In the genomic region with DNA sequence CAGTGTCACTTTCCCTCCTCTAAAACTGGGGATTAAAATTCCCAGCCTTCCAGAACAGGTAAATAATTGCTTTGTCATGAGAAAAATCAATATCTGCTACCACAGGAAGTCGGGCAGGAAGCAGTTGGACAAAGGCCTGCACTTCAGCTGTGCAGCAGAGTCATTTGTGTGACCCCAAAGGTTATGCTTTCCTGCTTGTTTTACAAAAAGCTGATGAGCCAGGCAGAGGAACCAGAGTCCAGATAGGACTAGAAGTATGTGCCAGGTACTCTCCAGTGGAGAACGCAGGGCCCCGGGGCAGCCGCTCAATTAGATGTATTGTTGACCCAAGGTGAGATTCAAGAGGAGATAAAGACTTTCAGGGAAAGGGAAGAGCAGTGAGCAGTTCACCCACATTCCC, we compare ENCODE assay signal across 1 cellular context.
A peak's percentile ranks its signal among the peaks of the same experiment; 100 is the strongest.
TF ChIP-seq lines count a peak whose summit lies in the region.

No MANE protein-coding gene starts in this region.

TF ChIP-seq in HepG2, 621 proteins besides CTCF, POLR2A, EP300 and RAD21 (continued from another document and continues in another):
- TF ChIP-seq, protein P1, sequence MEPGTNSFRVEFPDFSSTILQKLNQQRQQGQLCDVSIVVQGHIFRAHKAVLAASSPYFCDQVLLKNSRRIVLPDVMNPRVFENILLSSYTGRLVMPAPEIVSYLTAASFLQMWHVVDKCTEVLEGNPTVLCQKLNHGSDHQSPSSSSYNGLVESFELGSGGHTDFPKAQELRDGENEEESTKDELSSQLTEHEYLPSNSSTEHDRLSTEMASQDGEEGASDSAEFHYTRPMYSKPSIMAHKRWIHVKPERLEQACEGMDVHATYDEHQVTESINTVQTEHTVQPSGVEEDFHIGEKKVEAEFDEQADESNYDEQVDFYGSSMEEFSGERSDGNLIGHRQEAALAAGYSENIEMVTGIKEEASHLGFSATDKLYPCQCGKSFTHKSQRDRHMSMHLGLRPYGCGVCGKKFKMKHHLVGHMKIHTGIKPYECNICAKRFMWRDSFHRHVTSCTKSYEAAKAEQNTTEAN (CRISPR knock-in tag; conservative IDR thresholded peaks at IDR 0.05), result 0 out of 2 replicates have a peak, but pooled peaks have one; percentile 58
- peak; percentile 66; the same call in 1 of the 2 replicates for TF ChIP-seq ZMYM3 (CRISPR knock-in tag; IDR thresholded peaks at IDR 0.05)
- no peak for TF ChIP-seq MTF1 (CRISPR knock-in tag; IDR thresholded peaks at IDR 0.05)
- no peak for TF ChIP-seq PRMT3 (CRISPR knock-in tag; IDR thresholded peaks at IDR 0.05; ENCODE audit: borderline replicate concordance, low read depth)
- no peak for TF ChIP-seq ZNF326 (CRISPR knock-in tag; IDR thresholded peaks at IDR 0.05; ENCODE audit: borderline replicate concordance)
- no peak for TF ChIP-seq KAT7 (CRISPR knock-in tag; IDR thresholded peaks at IDR 0.05; ENCODE audit: borderline replicate concordance)
- no peak for TF ChIP-seq ZNF280B (CRISPR knock-in tag; IDR thresholded peaks at IDR 0.05; ENCODE audit: borderline replicate concordance)
- no peak for TF ChIP-seq RAD51 (IDR thresholded peaks at IDR 0.05; ENCODE audit: borderline replicate concordance)
- TF ChIP-seq CENPX (CRISPR knock-in tag; IDR thresholded peaks at IDR 0.05), result no peak
- TF ChIP-seq ZNF607 (CRISPR knock-in tag; IDR thresholded peaks at IDR 0.05; ENCODE audit: borderline replicate concordance), result no peak
- no peak for TF ChIP-seq ZNF44 (CRISPR knock-in tag; IDR thresholded peaks at IDR 0.05)
- TF ChIP-seq ZNF530 (CRISPR knock-in tag; IDR thresholded peaks at IDR 0.05; ENCODE audit: low read depth), result no peak
- TF ChIP-seq ZNF776 (CRISPR knock-in tag; IDR thresholded peaks at IDR 0.05), result no peak
- TF ChIP-seq NCOA5 (CRISPR knock-in tag; IDR thresholded peaks at IDR 0.05), result no peak
- no peak for TF ChIP-seq FIP1L1 (IDR thresholded peaks at IDR 0.05; ENCODE audit: borderline replicate concordance, insufficient read depth, low read depth, low read length)
- TF ChIP-seq JUN (CRISPR knock-in tag; IDR thresholded peaks at IDR 0.05), result no peak
- TF ChIP-seq, protein P2, sequence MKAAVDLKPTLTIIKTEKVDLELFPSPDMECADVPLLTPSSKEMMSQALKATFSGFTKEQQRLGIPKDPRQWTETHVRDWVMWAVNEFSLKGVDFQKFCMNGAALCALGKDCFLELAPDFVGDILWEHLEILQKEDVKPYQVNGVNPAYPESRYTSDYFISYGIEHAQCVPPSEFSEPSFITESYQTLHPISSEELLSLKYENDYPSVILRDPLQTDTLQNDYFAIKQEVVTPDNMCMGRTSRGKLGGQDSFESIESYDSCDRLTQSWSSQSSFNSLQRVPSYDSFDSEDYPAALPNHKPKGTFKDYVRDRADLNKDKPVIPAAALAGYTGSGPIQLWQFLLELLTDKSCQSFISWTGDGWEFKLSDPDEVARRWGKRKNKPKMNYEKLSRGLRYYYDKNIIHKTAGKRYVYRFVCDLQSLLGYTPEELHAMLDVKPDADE (CRISPR knock-in tag; IDR thresholded peaks at IDR 0.05), result no peak
- TF ChIP-seq IRF2 (CRISPR knock-in tag; IDR thresholded peaks at IDR 0.05), result peak; percentile 72; the same call in 1 of the 2 replicates
- peak; percentile 60; the same call in 1 of the 2 replicates for TF ChIP-seq THAP11 (CRISPR knock-in tag; IDR thresholded peaks at IDR 0.05)
- TF ChIP-seq, protein P3, sequence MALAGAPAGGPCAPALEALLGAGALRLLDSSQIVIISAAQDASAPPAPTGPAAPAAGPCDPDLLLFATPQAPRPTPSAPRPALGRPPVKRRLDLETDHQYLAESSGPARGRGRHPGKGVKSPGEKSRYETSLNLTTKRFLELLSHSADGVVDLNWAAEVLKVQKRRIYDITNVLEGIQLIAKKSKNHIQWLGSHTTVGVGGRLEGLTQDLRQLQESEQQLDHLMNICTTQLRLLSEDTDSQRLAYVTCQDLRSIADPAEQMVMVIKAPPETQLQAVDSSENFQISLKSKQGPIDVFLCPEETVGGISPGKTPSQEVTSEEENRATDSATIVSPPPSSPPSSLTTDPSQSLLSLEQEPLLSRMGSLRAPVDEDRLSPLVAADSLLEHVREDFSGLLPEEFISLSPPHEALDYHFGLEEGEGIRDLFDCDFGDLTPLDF (CRISPR knock-in tag; IDR thresholded peaks at IDR 0.05), result no peak
- no peak for TF ChIP-seq BRD4 (CRISPR knock-in tag; IDR thresholded peaks at IDR 0.05)
- no peak for TF ChIP-seq JUND (CRISPR knock-in tag; IDR thresholded peaks at IDR 0.05)
- no peak for TF ChIP-seq NFIB (CRISPR knock-in tag; IDR thresholded peaks at IDR 0.05; ENCODE audit: borderline replicate concordance)
- TF ChIP-seq, protein P4, sequence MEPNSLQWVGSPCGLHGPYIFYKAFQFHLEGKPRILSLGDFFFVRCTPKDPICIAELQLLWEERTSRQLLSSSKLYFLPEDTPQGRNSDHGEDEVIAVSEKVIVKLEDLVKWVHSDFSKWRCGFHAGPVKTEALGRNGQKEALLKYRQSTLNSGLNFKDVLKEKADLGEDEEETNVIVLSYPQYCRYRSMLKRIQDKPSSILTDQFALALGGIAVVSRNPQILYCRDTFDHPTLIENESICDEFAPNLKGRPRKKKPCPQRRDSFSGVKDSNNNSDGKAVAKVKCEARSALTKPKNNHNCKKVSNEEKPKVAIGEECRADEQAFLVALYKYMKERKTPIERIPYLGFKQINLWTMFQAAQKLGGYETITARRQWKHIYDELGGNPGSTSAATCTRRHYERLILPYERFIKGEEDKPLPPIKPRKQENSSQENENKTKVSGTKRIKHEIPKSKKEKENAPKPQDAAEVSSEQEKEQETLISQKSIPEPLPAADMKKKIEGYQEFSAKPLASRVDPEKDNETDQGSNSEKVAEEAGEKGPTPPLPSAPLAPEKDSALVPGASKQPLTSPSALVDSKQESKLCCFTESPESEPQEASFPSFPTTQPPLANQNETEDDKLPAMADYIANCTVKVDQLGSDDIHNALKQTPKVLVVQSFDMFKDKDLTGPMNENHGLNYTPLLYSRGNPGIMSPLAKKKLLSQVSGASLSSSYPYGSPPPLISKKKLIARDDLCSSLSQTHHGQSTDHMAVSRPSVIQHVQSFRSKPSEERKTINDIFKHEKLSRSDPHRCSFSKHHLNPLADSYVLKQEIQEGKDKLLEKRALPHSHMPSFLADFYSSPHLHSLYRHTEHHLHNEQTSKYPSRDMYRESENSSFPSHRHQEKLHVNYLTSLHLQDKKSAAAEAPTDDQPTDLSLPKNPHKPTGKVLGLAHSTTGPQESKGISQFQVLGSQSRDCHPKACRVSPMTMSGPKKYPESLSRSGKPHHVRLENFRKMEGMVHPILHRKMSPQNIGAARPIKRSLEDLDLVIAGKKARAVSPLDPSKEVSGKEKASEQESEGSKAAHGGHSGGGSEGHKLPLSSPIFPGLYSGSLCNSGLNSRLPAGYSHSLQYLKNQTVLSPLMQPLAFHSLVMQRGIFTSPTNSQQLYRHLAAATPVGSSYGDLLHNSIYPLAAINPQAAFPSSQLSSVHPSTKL (CRISPR knock-in tag; IDR thresholded peaks at IDR 0.05), result peak; percentile 96
- TF ChIP-seq SOX5 (CRISPR knock-in tag; IDR thresholded peaks at IDR 0.05; ENCODE audit: borderline replicate concordance), result peak; percentile 99
- TF ChIP-seq ATF1 (CRISPR knock-in tag; IDR thresholded peaks at IDR 0.05), result peak; percentile 69; the same call in 1 of the 2 replicates
- TF ChIP-seq HOXA7 (CRISPR knock-in tag; IDR thresholded peaks at IDR 0.05), result no peak
- peak; percentile 92 for TF ChIP-seq ERF (CRISPR knock-in tag; IDR thresholded peaks at IDR 0.05)
- 0 out of 2 replicates have a peak, but pooled peaks have one; percentile 32 for TF ChIP-seq HHEX (CRISPR knock-in tag; IDR thresholded peaks at IDR 0.05)
- no peak for TF ChIP-seq FOXA1 (IDR thresholded peaks at IDR 0.05)
- peak; percentile 50; the same call in 1 of the 2 replicates for TF ChIP-seq FOXA1 (CRISPR knock-in tag; IDR thresholded peaks at IDR 0.05)
- no peak for TF ChIP-seq CENPBD1 (CRISPR knock-in tag; IDR thresholded peaks at IDR 0.05; ENCODE audit: borderline replicate concordance, low read depth)
- TF ChIP-seq BHLHE40 (IDR thresholded peaks at IDR 0.05; ENCODE audit: low read length), result no peak
- TF ChIP-seq ZNF30 (CRISPR knock-in tag; IDR thresholded peaks at IDR 0.05), result no peak
- no peak for TF ChIP-seq ZFP62 (CRISPR knock-in tag; IDR thresholded peaks at IDR 0.05)
- peak; percentile 67; the same call in 1 of the 2 replicates for TF ChIP-seq ZNF746 (CRISPR knock-in tag; IDR thresholded peaks at IDR 0.05)
- TF ChIP-seq SMAD1 (CRISPR knock-in tag; IDR thresholded peaks at IDR 0.05; ENCODE audit: borderline replicate concordance, low read depth), result no peak
- TF ChIP-seq, protein P5, sequence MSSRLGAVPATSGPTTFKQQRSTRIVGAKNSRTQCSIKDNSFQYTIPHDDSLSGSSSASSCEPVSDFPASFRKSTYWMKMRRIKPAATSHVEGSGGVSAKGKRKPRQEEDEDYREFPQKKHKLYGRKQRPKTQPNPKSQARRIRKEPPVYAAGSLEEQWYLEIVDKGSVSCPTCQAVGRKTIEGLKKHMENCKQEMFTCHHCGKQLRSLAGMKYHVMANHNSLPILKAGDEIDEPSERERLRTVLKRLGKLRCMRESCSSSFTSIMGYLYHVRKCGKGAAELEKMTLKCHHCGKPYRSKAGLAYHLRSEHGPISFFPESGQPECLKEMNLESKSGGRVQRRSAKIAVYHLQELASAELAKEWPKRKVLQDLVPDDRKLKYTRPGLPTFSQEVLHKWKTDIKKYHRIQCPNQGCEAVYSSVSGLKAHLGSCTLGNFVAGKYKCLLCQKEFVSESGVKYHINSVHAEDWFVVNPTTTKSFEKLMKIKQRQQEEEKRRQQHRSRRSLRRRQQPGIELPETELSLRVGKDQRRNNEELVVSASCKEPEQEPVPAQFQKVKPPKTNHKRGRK (CRISPR knock-in tag; IDR thresholded peaks at IDR 0.05), result no peak
- TF ChIP-seq KLF16 (CRISPR knock-in tag; IDR thresholded peaks at IDR 0.05), result peak in 1 of 2 experiments; percentile 60; a peak in 2 of 4 replicates
- TF ChIP-seq, protein P6, sequence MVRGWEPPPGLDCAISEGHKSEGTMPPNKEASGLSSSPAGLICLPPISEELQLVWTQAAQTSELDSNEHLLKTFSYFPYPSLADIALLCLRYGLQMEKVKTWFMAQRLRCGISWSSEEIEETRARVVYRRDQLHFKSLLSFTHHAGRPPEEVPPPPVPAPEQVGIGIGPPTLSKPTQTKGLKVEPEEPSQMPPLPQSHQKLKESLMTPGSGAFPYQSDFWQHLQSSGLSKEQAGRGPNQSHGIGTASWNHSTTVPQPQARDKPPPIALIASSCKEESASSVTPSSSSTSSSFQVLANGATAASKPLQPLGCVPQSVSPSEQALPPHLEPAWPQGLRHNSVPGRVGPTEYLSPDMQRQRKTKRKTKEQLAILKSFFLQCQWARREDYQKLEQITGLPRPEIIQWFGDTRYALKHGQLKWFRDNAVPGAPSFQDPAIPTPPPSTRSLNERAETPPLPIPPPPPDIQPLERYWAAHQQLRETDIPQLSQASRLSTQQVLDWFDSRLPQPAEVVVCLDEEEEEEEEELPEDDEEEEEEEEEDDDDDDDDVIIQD (CRISPR knock-in tag; IDR thresholded peaks at IDR 0.05; ENCODE audit: low read depth), result peak; percentile 94; the same call in 1 of the 2 replicates
- TF ChIP-seq HMG20B (CRISPR knock-in tag; conservative IDR thresholded peaks at IDR 0.05), result peak; percentile 70; the same call in 1 of the 2 replicates
- TF ChIP-seq STAT5B (CRISPR knock-in tag; IDR thresholded peaks at IDR 0.05), result no peak
- peak; percentile 93 for TF ChIP-seq ZNF331 (CRISPR knock-in tag; IDR thresholded peaks at IDR 0.05)
- TF ChIP-seq ZNF652 (CRISPR knock-in tag; IDR thresholded peaks at IDR 0.05; ENCODE audit: borderline replicate concordance, low read depth), result no peak
- no peak for TF ChIP-seq CCDC6 (CRISPR knock-in tag; IDR thresholded peaks at IDR 0.05)
- no peak; the same call in 1 of the 2 replicates for TF ChIP-seq ZNF564 (CRISPR knock-in tag; IDR thresholded peaks at IDR 0.05)
- TF ChIP-seq, protein P7, sequence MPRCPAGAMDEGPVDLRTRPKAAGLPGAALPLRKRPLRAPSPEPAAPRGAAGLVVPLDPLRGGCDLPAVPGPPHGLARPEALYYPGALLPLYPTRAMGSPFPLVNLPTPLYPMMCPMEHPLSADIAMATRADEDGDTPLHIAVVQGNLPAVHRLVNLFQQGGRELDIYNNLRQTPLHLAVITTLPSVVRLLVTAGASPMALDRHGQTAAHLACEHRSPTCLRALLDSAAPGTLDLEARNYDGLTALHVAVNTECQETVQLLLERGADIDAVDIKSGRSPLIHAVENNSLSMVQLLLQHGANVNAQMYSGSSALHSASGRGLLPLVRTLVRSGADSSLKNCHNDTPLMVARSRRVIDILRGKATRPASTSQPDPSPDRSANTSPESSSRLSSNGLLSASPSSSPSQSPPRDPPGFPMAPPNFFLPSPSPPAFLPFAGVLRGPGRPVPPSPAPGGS (CRISPR knock-in tag; IDR thresholded peaks at IDR 0.05), result no peak
- TF ChIP-seq ZNF12 (CRISPR knock-in tag; IDR thresholded peaks at IDR 0.05), result peak; percentile 58; the same call in 1 of the 2 replicates
- TF ChIP-seq, protein P8, sequence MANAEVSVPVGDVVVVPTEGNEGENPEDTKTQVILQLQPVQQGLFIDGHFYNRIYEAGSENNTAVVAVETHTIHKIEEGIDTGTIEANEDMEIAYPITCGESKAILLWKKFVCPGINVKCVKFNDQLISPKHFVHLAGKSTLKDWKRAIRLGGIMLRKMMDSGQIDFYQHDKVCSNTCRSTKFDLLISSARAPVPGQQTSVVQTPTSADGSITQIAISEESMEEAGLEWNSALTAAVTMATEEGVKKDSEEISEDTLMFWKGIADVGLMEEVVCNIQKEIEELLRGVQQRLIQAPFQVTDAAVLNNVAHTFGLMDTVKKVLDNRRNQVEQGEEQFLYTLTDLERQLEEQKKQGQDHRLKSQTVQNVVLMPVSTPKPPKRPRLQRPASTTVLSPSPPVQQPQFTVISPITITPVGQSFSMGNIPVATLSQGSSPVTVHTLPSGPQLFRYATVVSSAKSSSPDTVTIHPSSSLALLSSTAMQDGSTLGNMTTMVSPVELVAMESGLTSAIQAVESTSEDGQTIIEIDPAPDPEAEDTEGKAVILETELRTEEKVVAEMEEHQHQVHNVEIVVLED (CRISPR knock-in tag; IDR thresholded peaks at IDR 0.05; ENCODE audit: borderline replicate concordance), result peak; percentile 37; the same call in 1 of the 2 replicates
